Comparison of ENCODE assay signal across 8 cellular contexts in genomic region chr7:1579481-1580421, GRCh38.
A peak's percentile ranks its signal among the peaks of the same experiment; 100 is the strongest.
DNase-seq lines count a peak whose midpoint lies in the region; ATAC-seq lines count a peak whose summit lies in the region.

No MANE protein-coding gene starts in this region.

- H3K36me3 Mint-ChIP-seq in effector memory CD8-positive, alpha-beta T cell (ENCODE audit: insufficient read depth): no peaks in the 10 kb centered on the region

- no peak overlapping the region for H3K4me3 Mint-ChIP-seq in effector memory CD8-positive, alpha-beta T cell

- peak; percentile 72 for ATAC-seq in HG02852 (IDR thresholded peaks at IDR 0.05; ENCODE audit: unreplicated experiment)
- ATAC-seq in effector memory CD8-positive, alpha-beta T cell (replicated peaks): peak; percentile 98
- ATAC-seq in GM21367 (IDR thresholded peaks at IDR 0.05; ENCODE audit: unreplicated experiment): no peak

- H3K27ac Mint-ChIP-seq in effector memory CD8-positive, alpha-beta T cell: peak overlapping the region in 1 of 2 donors; percentile 42

- DNase-seq in DMS79 treated with DMSO at 0.1 percent for 48 hours (lab: John Stamatoyannopoulos, UW): peak; percentile 28
- DNase-seq in NCI-H82 (lab: John Stamatoyannopoulos, UW): peak; percentile 87
- DNase-seq in activated CD8-positive, alpha-beta memory T cell treated with anti-CD3 and anti-CD28 coated beads for 24 hours: peak; percentile 90
- DNase-seq in effector memory CD8-positive, alpha-beta T cell: peak; percentile 67 to 69 (median 68)
- peak; percentile 46 for DNase-seq in midbrain (lab: John Stamatoyannopoulos, UW)
- DNase-seq in stimulated activated CD8-positive, alpha-beta memory T cell treated with anti-CD3 and anti-CD28 coated beads, Interleukin-4, amount 100 ng/mL, for 4 hours (ENCODE audit: low read depth in 2 of 2, low spot score in 1 of 2): peak; percentile 34 to 57

- peaks cover 7 to 12% of the 10 kb centered on the region in 2 donors for H3K4me1 Mint-ChIP-seq in effector memory CD8-positive, alpha-beta T cell (ENCODE audit: low read depth in 2 of 2)

- H3K9me3 Mint-ChIP-seq in effector memory CD8-positive, alpha-beta T cell: no peaks in the 10 kb centered on the region

- no peaks in the 10 kb centered on the region for H3K27me3 Mint-ChIP-seq in effector memory CD8-positive, alpha-beta T cell

Comparison
In these comparisons a context has a peak if more than half of its experiments do, and no peak if none do; other contexts are left out.
1. DNase-seq: peak in every context shown above with its lines; median percentile 90 in activated CD8-positive, alpha-beta memory T cell treated with anti-CD3 and anti-CD28 coated beads for 24 hours; 87 in NCI-H82; 68 in effector memory CD8-positive, alpha-beta T cell; 46 in midbrain; 46 in stimulated activated CD8-positive, alpha-beta memory T cell treated with anti-CD3 and anti-CD28 coated beads, Interleukin-4, amount 100 ng/mL, for 4 hours; 28 in DMS79 treated with DMSO at 0.1 percent for 48 hours.